1 cellular context compared by ENCODE assay signal in the genomic region with DNA sequence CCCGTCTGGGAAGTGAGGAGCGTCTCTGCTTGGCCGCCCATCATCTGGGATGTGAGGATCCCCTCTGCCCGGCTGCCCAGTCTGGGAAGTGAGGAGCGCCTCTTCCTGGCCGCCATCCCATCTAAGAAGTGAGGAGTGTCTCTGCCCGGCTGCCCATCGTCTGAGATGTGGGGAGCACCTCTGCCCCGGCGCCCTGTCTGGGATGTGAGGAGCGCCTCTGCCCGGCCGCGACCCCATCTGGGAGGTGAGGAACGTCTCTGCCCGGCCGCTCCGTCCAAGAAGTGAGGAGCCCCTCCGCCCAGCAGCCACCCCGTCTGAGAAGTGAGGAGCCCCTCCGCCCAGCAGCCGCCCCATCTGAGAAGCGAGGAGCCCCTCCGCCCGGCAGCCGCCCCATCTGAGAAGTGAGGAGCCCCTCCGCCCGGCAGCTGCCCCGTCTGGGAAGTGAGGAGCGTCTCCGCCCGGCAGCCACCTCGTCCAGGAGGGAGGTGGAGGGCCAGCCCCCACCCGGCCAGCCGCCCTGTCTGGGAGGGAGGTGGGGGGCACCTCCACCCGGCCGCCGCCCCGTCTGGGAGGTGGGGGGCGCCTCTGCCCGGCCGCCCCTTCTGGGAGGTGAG. TPM values are rescaled to one million over a fixed set of nuclear protein-coding genes. Genes with fewer than 3 reads are reported as not detected.
"Had no signal": no experiment of that assay in that cellular context is flagged by ENCODE, and none has a peak within 500 bp of the region (broad histone marks: within the 10 kb centered on the region; RNA-seq: fewer than 3 reads in every experiment).

No MANE protein-coding gene starts in this region.

RNA-seq across cellular contexts. Expression of a gene that starts 40.5 kb away (rescaled TPM):
- polyA plus RNA-seq: H1 had no signal
